ENCODE assay signal across 9 cellular contexts in the genomic region with DNA sequence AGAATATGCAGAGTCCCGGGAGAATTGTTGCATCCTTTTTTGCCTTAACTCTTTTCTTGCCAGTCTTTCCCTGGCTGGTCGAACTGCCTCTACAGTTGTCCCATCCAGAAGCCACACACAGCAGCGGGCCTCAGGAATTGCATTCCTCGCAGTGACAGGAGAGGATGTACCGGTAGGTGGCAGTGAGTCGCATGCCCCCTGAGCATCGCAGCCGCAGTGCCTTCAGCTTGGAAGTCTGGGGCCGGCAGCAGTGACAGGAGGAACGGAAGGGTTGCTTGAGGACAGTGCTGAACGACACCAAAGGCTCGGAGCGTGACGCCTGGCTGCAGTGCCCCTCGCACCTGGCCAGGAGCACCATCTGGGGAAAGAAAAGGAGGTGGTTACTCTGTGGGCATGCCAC. TPM values are rescaled to one million over a fixed set of nuclear protein-coding genes. Genes with fewer than 3 reads are reported as not detected.
DNase-seq lines count a peak whose midpoint lies in the region; ATAC-seq and TF ChIP-seq lines count a peak whose summit lies in the region.
"Had no signal": no experiment of that assay in that cellular context is flagged by ENCODE, and none has a peak within 500 bp of the region (broad histone marks: within the 10 kb centered on the region; RNA-seq: fewer than 3 reads in every experiment).

No MANE protein-coding gene starts in this region.

- H3K9me3 ChIP-seq in right atrium auricular region (no peaks in the 10 kb centered on the region), spleen (no peaks in the 10 kb centered on the region)

- intact Hi-C loops in spleen (cut with DNase I; ENCODE audit: low total_unique reads), result loop anchor here (10.0 kb wide), 1 partner anchor 295 kb away; no protein-coding TSS in a partner anchor

- no peak for ATAC-seq in HG03025 (IDR thresholded peaks at IDR 0.05; ENCODE audit: low FRiP score, unreplicated experiment)
- no peak for ATAC-seq in HG02610 (IDR thresholded peaks at IDR 0.05; ENCODE audit: unreplicated experiment)

- TF ChIP-seq CTCF in right atrium auricular region (IDR thresholded peaks at IDR 0.05) (peak; percentile 26 to 60), spleen (IDR thresholded peaks at IDR 0.05 in 8 of 11, conservative IDR thresholded peaks at IDR 0.05 in 3 of 11) (peak in 8 of 11 experiments; percentile 9 to 42 (median 28))

- no peaks in the 10 kb centered on the region for H3K36me3 ChIP-seq in right atrium auricular region
- no peaks in the 10 kb centered on the region for H3K36me3 ChIP-seq in spleen

- 8 to 13% (median 10%) methylated on average over 3 to 15 of the region's 15 CpGs for WGBS in spleen, 5 donors

- no peak for TF ChIP-seq POLR2A in spleen (IDR thresholded peaks at IDR 0.05)

- DNase-seq in D341Med (ENCODE audit: low spot score) (peak; percentile 69), NCI-H1930 (lab: John Stamatoyannopoulos, UW) (peak; percentile 15 to 34), right atrium auricular region (ENCODE audit: low spot score) (no peak), spleen (peak; percentile 77), ureter (ENCODE audit: low spot score) (no peak)
- DNase-seq in activated T-helper 9 cell treated with anti-CD3 and anti-CD28 coated beads, Interleukin-2, amount 50 U/mL, for 16 hours (ENCODE audit: low read depth), result peak; percentile 1

- H3K4me3 ChIP-seq in right atrium auricular region (no peak overlapping the region), spleen (no peak overlapping the region)

- no peaks in the 10 kb centered on the region for H3K4me1 ChIP-seq in right atrium auricular region
- no peaks in the 10 kb centered on the region for H3K4me1 ChIP-seq in spleen

- H3K27ac ChIP-seq in right atrium auricular region (no peak overlapping the region), spleen (no peak overlapping the region)
- H3K27ac ChIP-seq: HL-60 had no signal

- H3K27me3 ChIP-seq in right atrium auricular region (no peaks in the 10 kb centered on the region), spleen (replicated peaks in 1 of 7) (peaks cover 0 to 32% (median 0%) of the 10 kb centered on the region in 7 donors)

RNA-seq across cellular contexts. Expression of a gene that starts 23.5 kb away (rescaled TPM):
- total RNA-seq in right atrium auricular region (under 1 TPM in 1 of 2 donors, not detected in 1; 0.20 TPM), spleen (under 1 TPM in 1 of 7 donors, not detected in 6; 0.55 TPM), ureter (0.78 TPM)
- polyA plus RNA-seq in spleen, result under 1 TPM; 0.04 to 0.38 (median 0.36) TPM

Comparison
In these comparisons a context has a peak if more than half of its experiments do, and no peak if none do; other contexts are left out.
1. DNase-seq: peak in D341Med (single experiment), NCI-H1930 (2 of 2), activated T-helper 9 cell treated with anti-CD3 and anti-CD28 coated beads, Interleukin-2, amount 50 U/mL, for 16 hours (single experiment) and spleen (single experiment); none in right atrium auricular region (single experiment) and ureter (single experiment).